In the genomic region with DNA sequence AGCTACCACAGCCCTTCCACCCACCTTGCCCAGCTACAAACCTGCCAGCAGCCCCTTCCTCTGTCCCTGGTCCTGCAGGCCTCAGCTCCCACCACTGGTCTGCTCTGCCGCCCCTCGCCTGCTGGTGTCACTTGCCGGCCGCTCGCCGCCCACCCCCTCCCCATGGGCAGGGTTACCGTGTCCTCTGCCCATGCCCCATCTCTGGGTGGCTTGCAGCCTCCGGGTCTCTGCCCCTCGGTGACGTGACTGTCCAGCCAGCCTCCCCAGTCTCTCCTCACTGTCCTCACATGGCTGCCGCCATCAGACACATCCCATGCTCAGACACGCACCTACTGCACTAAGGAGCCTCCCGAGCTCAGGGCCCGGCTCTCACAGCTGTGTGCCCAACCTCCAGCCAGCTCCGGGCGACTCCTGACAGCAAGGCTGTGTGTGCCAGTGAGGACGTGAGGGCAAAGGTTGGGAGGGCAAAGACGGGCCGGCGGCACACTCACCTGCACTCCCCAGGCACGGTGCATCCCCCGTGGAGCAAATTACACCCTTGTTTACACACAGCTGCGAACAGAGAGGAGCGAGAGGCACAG, we compare ENCODE assay signal across 18 cellular contexts. TPM values are rescaled to one million over a fixed set of nuclear protein-coding genes. Genes with fewer than 3 reads are reported as not detected.
DNase-seq lines count a peak whose midpoint lies in the region; ATAC-seq, FAIRE-seq and TF ChIP-seq lines count a peak whose summit lies in the region.
"Had no signal": no experiment of that assay in that cellular context is flagged by ENCODE, and none has a peak within 500 bp of the region (broad histone marks: within the 10 kb centered on the region; RNA-seq: fewer than 3 reads in every experiment).

No MANE protein-coding gene starts in this region.

- 40 to 67% (median 46%) methylated on average over 22 to 24 of the region's 24 CpGs for WGBS in small intestine, 3 donors

- no peak for TF ChIP-seq CTCF in Peyer's patch (IDR thresholded peaks at IDR 0.05)

- intact Hi-C loops in Right ventricle myocardium inferior (cut with DNase I), result no loop called here
- intact Hi-C loops in Right ventricle myocardium superior (cut with DNase I), result no loop called here

- peaks cover 0 to 25% (median 0%) of the 10 kb centered on the region in 4 donors for H3K4me1 ChIP-seq in Peyer's patch
- H3K4me1 ChIP-seq in small intestine (ENCODE audit: control insufficient read depth in 2 of 2, insufficient read depth in 1 of 2, low read depth in 1 of 2, low read length in 1 of 2), result no peaks in the 10 kb centered on the region
- H3K4me1 ChIP-seq: Caco-2 had no signal

- H3K36me3 ChIP-seq in Peyer's patch (no peaks in the 10 kb centered on the region), small intestine (ENCODE audit: control insufficient read depth in 2 of 2, insufficient read depth in 2 of 2, low read length in 2 of 2) (no peaks in the 10 kb centered on the region)

- no peak for ATAC-seq in Right ventricle myocardium inferior
- no peak for ATAC-seq in Right ventricle myocardium superior (ENCODE audit: poor library complexity)
- no peak for ATAC-seq in GM21576 (IDR thresholded peaks at IDR 0.05; ENCODE audit: unreplicated experiment)
- ATAC-seq: PC-3 had no signal

- H3K27ac ChIP-seq in Peyer's patch (no peak overlapping the region), small intestine (ENCODE audit: low read depth in 1 of 2, low read length in 1 of 2) (no peak overlapping the region)

- FAIRE-seq in small intestine (lab: Jason Lieb, UNC), result no peak
- FAIRE-seq in urothelium cell line (lab: Jason Lieb, UNC), result no peak
- FAIRE-seq: HTR-8/SVneo had no signal

- H3K27me3 ChIP-seq in Peyer's patch (no peaks in the 10 kb centered on the region), small intestine (ENCODE audit: control insufficient read depth in 2 of 2, insufficient read depth in 2 of 2, low read length in 2 of 2) (no peaks in the 10 kb centered on the region)

- no peak for TF ChIP-seq POLR2A in Peyer's patch (IDR thresholded peaks at IDR 0.05)

- H3K9me3 ChIP-seq in Peyer's patch (no peaks in the 10 kb centered on the region), small intestine (ENCODE audit: control insufficient read depth, low read depth) (no peaks in the 10 kb centered on the region)
- H3K9me3 ChIP-seq: Caco-2 had no signal

- H3K4me3 ChIP-seq in Peyer's patch (no peak overlapping the region), small intestine (ENCODE audit: low read depth in 1 of 2, low read length in 2 of 2) (no peak overlapping the region)

- DNase-seq in Right ventricle myocardium inferior (ENCODE audit: missing footprints) (peak; percentile 50), Right ventricle myocardium superior (no peak), Peyer's patch (peak in 2 of 3 donors; percentile 65 to 81), left kidney (ENCODE audit: low read depth, low spot score) (peak; percentile 53), small intestine (peak; percentile 70), urothelium cell line (ENCODE audit: low spot score) (no peak), NCI-H524 (lab: John Stamatoyannopoulos, UW) (no peak)
- DNase-seq: Caco-2, MV-4-11, NCI-H1694, NCI-H2107, NCI-H226, NCI-H526 treated with DMSO at 0.1 percent for 48 hours, PC-3, SHP77 had no signal

RNA-seq across cellular contexts. Expression of a gene that starts 13.4 kb away (rescaled TPM):
- total RNA-seq in Right ventricle myocardium inferior (34.6 TPM), Right ventricle myocardium superior (28.6 TPM), Peyer's patch (10 to 100 TPM in 3 of 4 donors, 1 to 10 TPM in 1; 7.5 to 33.0 (median 11.2) TPM)
- 10 to 100 TPM in 1 of 3 donors, 1 to 10 TPM in 2; 2.0 to 15.1 (median 2.2) TPM for polyA plus RNA-seq in small intestine
- polyA plus RNA-seq: CD14-positive monocyte had no signal

RNA-seq across cellular contexts. Expression of a gene that starts 26.0 kb away (rescaled TPM):
- total RNA-seq in Right ventricle myocardium inferior, result 33.9 TPM
- total RNA-seq in Right ventricle myocardium superior, result 32.2 TPM
- total RNA-seq in Peyer's patch, result 10 to 100 TPM in 3 of 4 donors, 1 to 10 TPM in 1; 6.6 to 47.7 (median 25.7) TPM
- 10 to 100 TPM; 25.9 to 61.1 (median 42.4) TPM for polyA plus RNA-seq in small intestine

Comparison
In these comparisons a context has a peak if more than half of its experiments do, and no peak if none do; other contexts are left out.
1. DNase-seq: peak in Right ventricle myocardium inferior (single experiment), Peyer's patch (2 of 3), left kidney (single experiment) and small intestine (single experiment); none in Right ventricle myocardium superior (single experiment), urothelium cell line (single experiment) and NCI-H524 (0 of 2).